ENCODE assay signal across 8 cellular contexts in genomic region chr2:26330114-26330581, GRCh38. TPM values are rescaled to one million over a fixed set of nuclear protein-coding genes. Genes with fewer than 3 reads are reported as not detected.
DNase-seq lines count a peak whose midpoint lies in the region; ATAC-seq and TF ChIP-seq lines count a peak whose summit lies in the region.

No MANE protein-coding gene starts in this region.

- H3K27ac ChIP-seq in right atrium auricular region (no peak overlapping the region), gastrocnemius medialis (no peak overlapping the region)

- no peak for TF ChIP-seq POLR2A in gastrocnemius medialis (IDR thresholded peaks at IDR 0.05)

- H3K36me3 ChIP-seq in right atrium auricular region (no peaks in the 10 kb centered on the region), gastrocnemius medialis (no peaks in the 10 kb centered on the region)

- H3K27me3 ChIP-seq in right atrium auricular region: no peaks in the 10 kb centered on the region
- H3K27me3 ChIP-seq in gastrocnemius medialis: no peaks in the 10 kb centered on the region

- no peak overlapping the region for H3K4me3 ChIP-seq in right atrium auricular region
- H3K4me3 ChIP-seq in gastrocnemius medialis: no peak overlapping the region

- peak; percentile 79 for ATAC-seq in HG02610 (IDR thresholded peaks at IDR 0.05; ENCODE audit: unreplicated experiment)
- peak; percentile 88 to 99 for ATAC-seq in gastrocnemius medialis

- H3K4me1 ChIP-seq in right atrium auricular region: no peaks in the 10 kb centered on the region
- no peaks in the 10 kb centered on the region for H3K4me1 ChIP-seq in gastrocnemius medialis

- DNase-seq in Daoy (ENCODE audit: low read depth) (peak; percentile 83), NCI-H2107 (lab: John Stamatoyannopoulos, UW) (peak; percentile 30), T-helper 9 cell (peak; percentile 71), anterior cingulate cortex (lab: John Stamatoyannopoulos, UW) (peak in 54 of 58 donors; percentile 2 to 91 (median 66)), right atrium auricular region (ENCODE audit: low spot score) (peak; percentile 92), gastrocnemius medialis (peak; percentile 65 to 84), 8988T (no peak)

- no peaks in the 10 kb centered on the region for H3K9me3 ChIP-seq in right atrium auricular region
- H3K9me3 ChIP-seq in gastrocnemius medialis: no peaks in the 10 kb centered on the region

- intact Hi-C loops in gastrocnemius medialis (cut with DNase I; ENCODE audit: low total_unique reads): loop anchor here (2.0 to 10.0 kb wide), 5 partner anchors 55 to 379 kb away; no protein-coding TSS in a partner anchor

- peak; percentile 83 to 90 for TF ChIP-seq CTCF in right atrium auricular region (IDR thresholded peaks at IDR 0.05)
- TF ChIP-seq CTCF in gastrocnemius medialis (IDR thresholded peaks at IDR 0.05 in 4 of 5, conservative IDR thresholded peaks at IDR 0.05 in 1 of 5): peak; percentile 71 to 92 (median 85)

- in situ Hi-C loops in gastrocnemius medialis (cut with MboI; ENCODE audit: low sequenced_read_pairs in 4 of 4): loop anchor here (5.0 to 25.0 kb wide), 5 partner anchors 88 to 368 kb away; partner anchors contain the start of genes HADHA (in 1 of the 4), HADHB (in 1 of the 4) and KIF3C (in 1 of the 4)

RNA-seq across cellular contexts. Expression of gene SELENOI, which starts 15.8 kb away (rescaled TPM):
- 26.1 and 33.2 TPM in 2 replicates for total RNA-seq in Daoy (2014; rRNA removed; shearing (Covaris generic))
- 10 to 100 TPM in 1 of 2 donors, 1 to 10 TPM in 1; 7.6 to 11.6 TPM for total RNA-seq in right atrium auricular region
- total RNA-seq in gastrocnemius medialis: 10 to 100 TPM in 3 of 4 donors, 1 to 10 TPM in 1; 8.5 to 30.6 (median 17.0) TPM

RNA-seq across cellular contexts. Expression of gene ADGRF3, which starts 16.4 kb away (rescaled TPM):
- total RNA-seq in Daoy (2014; rRNA removed; shearing (Covaris generic)): 0.06 TPM in 1 of 2 replicates, not detected in the other
- total RNA-seq in right atrium auricular region (not detected), gastrocnemius medialis (not detected)
